In the genomic region with DNA sequence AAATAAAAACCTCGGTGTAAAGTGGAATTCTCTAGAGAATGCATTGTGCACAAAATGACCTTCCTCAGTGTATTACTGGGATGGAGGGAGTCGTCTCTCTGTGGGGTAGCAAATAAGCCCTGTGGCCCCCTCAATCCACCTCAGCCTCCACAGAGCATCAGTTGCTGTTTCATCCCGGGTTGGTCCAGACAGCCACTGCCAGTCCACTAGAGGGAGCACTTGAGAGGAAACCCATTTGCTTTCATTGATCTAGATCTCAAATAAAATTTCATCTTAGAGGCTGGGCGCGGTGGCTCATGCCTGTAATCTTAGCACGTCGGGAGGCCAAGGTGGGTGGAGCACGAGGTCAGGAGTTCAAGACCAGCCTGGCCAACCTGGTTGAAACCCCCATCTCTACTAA, we compare ENCODE assay signal across 8 cellular contexts.
A peak's percentile ranks its signal among the peaks of the same experiment; 100 is the strongest.
DNase-seq lines count a peak whose midpoint lies in the region; ATAC-seq and TF ChIP-seq lines count a peak whose summit lies in the region.

No MANE protein-coding gene starts in this region.

- no CpG with 5 or more reads among the region's 8 CpGs for WGBS in mesendoderm (ENCODE audit: extremely low coverage, insufficient coverage, low lambda C conversion rate)

- no peaks in the 10 kb centered on the region for H3K9me3 Mint-ChIP-seq in chondrocyte (ENCODE audit: low read depth)

- no peak overlapping the region for H3K4me3 ChIP-seq in cardiac muscle cell
- H3K4me3 ChIP-seq in mesendoderm (ENCODE audit: low read length) = no peak overlapping the region

- H4K5ac ChIP-seq in mesendoderm (ENCODE audit: low read length) = no peak overlapping the region

- peak; percentile 81 for ATAC-seq in HG02642 (IDR thresholded peaks at IDR 0.05; ENCODE audit: poor library complexity, unreplicated experiment)

- no peak overlapping the region for H3K18ac ChIP-seq in mesendoderm (ENCODE audit: low read length)

- no peaks in the 10 kb centered on the region for H3K27me3 ChIP-seq in cardiac muscle cell
- no peaks in the 10 kb centered on the region for H3K27me3 ChIP-seq in mesendoderm (ENCODE audit: insufficient read depth, low read length, poor library complexity)

- H3K36me3 ChIP-seq in cardiac muscle cell (no peaks in the 10 kb centered on the region), mesendoderm (ENCODE audit: control insufficient read depth, insufficient read depth, low read length) (no peaks in the 10 kb centered on the region)

- TF ChIP-seq CTCF in cardiac muscle cell (IDR thresholded peaks at IDR 0.05; ENCODE audit: low read depth, low read length) (peak; percentile 81), chondrocyte (IDR thresholded peaks at IDR 0.05) (peak; percentile 85)

- H3K27me3 Mint-ChIP-seq in chondrocyte (ENCODE audit: low read depth) = no peaks in the 10 kb centered on the region

- H3K27ac ChIP-seq in cardiac muscle cell (no peak overlapping the region), mesendoderm (ENCODE audit: low read depth, low read length) (no peak overlapping the region)

- H3K4me3 Mint-ChIP-seq in chondrocyte (ENCODE audit: unreplicated experiment) = no peak overlapping the region

- no peak overlapping the region for H3K4me2 ChIP-seq in mesendoderm (ENCODE audit: low read length)

- DNase-seq in cardiac muscle cell (ENCODE audit: low read depth in 1 of 2, low spot score in 1 of 2) (peak; percentile 50 to 60), cardiac septum (ENCODE audit: low spot score) (no peak), NCI-H748 treated with DMSO at 0.1 percent for 48 hours (lab: John Stamatoyannopoulos, UW) (peak; percentile 31), chondrocyte (ENCODE audit: low spot score) (no peak), mesendoderm (peak; percentile 74), amniotic stem cell (lab: John Stamatoyannopoulos, UW) (no peak), middle frontal gyrus (ENCODE audit: extremely low spot score, low spot score) (no peak)

- H2BK15ac ChIP-seq in mesendoderm (replicated peaks; ENCODE audit: low read depth) = no peak overlapping the region

- H2BK120ac ChIP-seq in mesendoderm (ENCODE audit: low read depth, low read length) = no peak overlapping the region

- intact Hi-C loops in cardiac septum (cut with DNase I) = loop anchor here (10.0 kb wide), 1 partner anchor 1020 kb away; no protein-coding TSS in a partner anchor

- no peaks in the 10 kb centered on the region for H3K36me3 Mint-ChIP-seq in chondrocyte (ENCODE audit: low read depth)

- H3K4me1 ChIP-seq in cardiac muscle cell (ENCODE audit: low read depth) (no peaks in the 10 kb centered on the region), mesendoderm (ENCODE audit: control insufficient read depth, low read depth, low read length) (no peaks in the 10 kb centered on the region)

- no peak overlapping the region for H2AK5ac ChIP-seq in mesendoderm (ENCODE audit: low read length)

- no peak overlapping the region for H3K4ac ChIP-seq in mesendoderm (ENCODE audit: low read depth, low read length)

- H4K8ac ChIP-seq in mesendoderm (ENCODE audit: low read depth, low read length) = no peak overlapping the region

- H3K27ac Mint-ChIP-seq in chondrocyte (ENCODE audit: unreplicated experiment) = no peak overlapping the region

- H3K79me2 ChIP-seq in mesendoderm (ENCODE audit: control insufficient read depth, insufficient read depth, low read length) = no peaks in the 10 kb centered on the region

- no peaks in the 10 kb centered on the region for H3K9me3 ChIP-seq in cardiac muscle cell (ENCODE audit: low read depth)

- no peak overlapping the region for H3K9ac ChIP-seq in mesendoderm (ENCODE audit: low read length)

- H3K4me1 Mint-ChIP-seq in chondrocyte (ENCODE audit: low read depth) = no peaks in the 10 kb centered on the region

- no peak overlapping the region for H3K23ac ChIP-seq in mesendoderm (ENCODE audit: low read length)

- no peak overlapping the region for H2BK5ac ChIP-seq in mesendoderm (ENCODE audit: low read length)

- H3K79me1 ChIP-seq in mesendoderm (ENCODE audit: low read length) = no peaks in the 10 kb centered on the region

- no peak overlapping the region for H3K56ac ChIP-seq in mesendoderm (ENCODE audit: low read length)

Comparison
In these comparisons a context has a peak if more than half of its experiments do, and no peak if none do; other contexts are left out.
1. DNase-seq: peak in cardiac muscle cell (2 of 2), NCI-H748 treated with DMSO at 0.1 percent for 48 hours (single experiment) and mesendoderm (single experiment); none in cardiac septum (single experiment), chondrocyte (single experiment), amniotic stem cell (single experiment) and middle frontal gyrus (single experiment).